Comparison of ENCODE assay signal across 1 cellular context in the genomic region with DNA sequence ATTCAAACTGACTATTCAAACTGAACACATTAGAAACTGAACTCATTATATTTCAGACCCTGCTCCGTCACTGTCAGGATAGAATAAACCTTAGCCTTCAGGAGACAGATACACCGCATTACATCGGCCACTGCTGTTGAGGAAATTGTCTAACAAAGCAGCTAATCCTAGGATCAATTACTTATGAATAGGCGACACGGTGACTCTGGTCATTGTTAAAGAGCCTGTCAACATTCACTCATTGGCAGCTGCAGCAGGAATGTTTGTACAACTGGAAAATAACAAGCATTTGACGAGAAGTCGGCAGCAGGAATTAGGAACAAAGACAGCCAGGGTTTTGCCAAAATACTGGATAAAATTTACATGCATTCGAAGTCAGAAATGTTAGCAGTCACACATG.
TF ChIP-seq lines count a peak whose summit lies in the region.

No MANE protein-coding gene starts in this region.

TF ChIP-seq in SK-N-SH treated with all-trans-retinoic acid at 6 μM for 48 hours, 23 proteins besides CTCF, POLR2A, EP300 and RAD21 (continued from another document):
- TF ChIP-seq TCF4 (CRISPR knock-in tag; IDR thresholded peaks at IDR 0.05; ENCODE audit: borderline replicate concordance) (no peak), BACH2 (CRISPR knock-in tag; IDR thresholded peaks at IDR 0.05; ENCODE audit: borderline replicate concordance) (no peak), OSR1 (CRISPR knock-in tag; IDR thresholded peaks at IDR 0.05) (no peak)
- TF ChIP-seq, protein P1, sequence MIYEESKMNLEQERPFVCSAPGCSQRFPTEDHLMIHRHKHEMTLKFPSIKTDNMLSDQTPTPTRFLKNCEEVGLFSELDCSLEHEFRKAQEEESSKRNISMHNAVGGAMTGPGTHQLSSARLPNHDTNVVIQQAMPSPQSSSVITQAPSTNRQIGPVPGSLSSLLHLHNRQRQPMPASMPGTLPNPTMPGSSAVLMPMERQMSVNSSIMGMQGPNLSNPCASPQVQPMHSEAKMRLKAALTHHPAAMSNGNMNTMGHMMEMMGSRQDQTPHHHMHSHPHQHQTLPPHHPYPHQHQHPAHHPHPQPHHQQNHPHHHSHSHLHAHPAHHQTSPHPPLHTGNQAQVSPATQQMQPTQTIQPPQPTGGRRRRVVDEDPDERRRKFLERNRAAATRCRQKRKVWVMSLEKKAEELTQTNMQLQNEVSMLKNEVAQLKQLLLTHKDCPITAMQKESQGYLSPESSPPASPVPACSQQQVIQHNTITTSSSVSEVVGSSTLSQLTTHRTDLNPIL (CRISPR knock-in tag; IDR thresholded peaks at IDR 0.05; ENCODE audit: low read depth): no peak
